14 cellular contexts compared by ENCODE assay signal in the genomic region with DNA sequence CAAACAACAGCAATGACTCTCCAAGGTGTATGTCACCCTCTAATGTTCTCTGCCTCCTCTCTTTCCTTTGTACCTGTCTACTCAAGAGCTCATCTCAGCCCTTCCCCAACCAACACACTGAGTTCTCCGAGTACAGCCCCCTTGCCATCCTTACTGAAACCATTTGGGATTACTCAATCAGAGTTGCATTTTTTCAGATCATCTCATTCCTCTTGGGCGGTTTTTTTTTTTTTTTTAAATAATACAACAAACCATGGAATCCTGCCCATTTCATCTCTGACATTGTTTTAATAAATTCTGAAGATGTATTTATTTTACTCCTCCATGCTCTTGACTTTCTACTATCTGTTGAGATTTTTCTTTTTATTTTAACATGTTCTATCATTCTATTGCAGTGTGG. TPM values are rescaled to one million over a fixed set of nuclear protein-coding genes. Genes with fewer than 3 reads are reported as not detected.
DNase-seq lines count a peak whose midpoint lies in the region; ATAC-seq, FAIRE-seq and TF ChIP-seq lines count a peak whose summit lies in the region.
"Had no signal": no experiment of that assay in that cellular context is flagged by ENCODE, and none has a peak within 500 bp of the region (broad histone marks: within the 10 kb centered on the region; RNA-seq: fewer than 3 reads in every experiment).

No MANE protein-coding gene starts in this region.

- peaks cover 3% of the 10 kb centered on the region for H3K27me3 Mint-ChIP-seq in endothelial cell (ENCODE audit: unreplicated experiment)
- H3K27me3 Mint-ChIP-seq: CD4-positive, alpha-beta memory T cell had no signal

- POLR2A ChIA-PET in K562 (lab: Yijun Ruan, JAX) = interaction anchor here (0.7 to 1.4 kb wide), 3 partner anchors 8 to 101 kb away, joined by 3 read pairs; no protein-coding TSS in a partner anchor

- no TSS peak for BruUV-seq in K562 (replicated peaks; lab: Mats Ljungman, UMichigan)

- no peaks in the 10 kb centered on the region for H3K9me3 Mint-ChIP-seq in endothelial cell (ENCODE audit: unreplicated experiment)
- H3K9me3 Mint-ChIP-seq: CD4-positive, alpha-beta memory T cell had no signal

- H3K27me3 ChIP-seq in K562 (ENCODE audit: control insufficient read depth in 2 of 2, insufficient read depth in 2 of 2, low read length in 2 of 2) = no peaks in the 10 kb centered on the region
- H3K27me3 ChIP-seq in thyroid gland = no peaks in the 10 kb centered on the region

- peaks cover 9% of the 10 kb centered on the region for H3K4me1 Mint-ChIP-seq in endothelial cell (ENCODE audit: unreplicated experiment)

- intact Hi-C loops in K562 (cut with micrococcal nuclease) (loop anchor here (10.0 kb wide), 1 partner anchor 249 kb away; no protein-coding TSS in a partner anchor), thyroid gland (cut with DNase I) (no loop called here)

- no peak overlapping the region for H3K27ac Mint-ChIP-seq in endothelial cell (ENCODE audit: unreplicated experiment)
- H3K27ac Mint-ChIP-seq: B cell had no signal

- peaks cover 5% of the 10 kb centered on the region for H3K9me1 ChIP-seq in K562 (ENCODE audit: control insufficient read depth, insufficient read depth, low read length)

- H3K27ac ChIP-seq in K562 (ENCODE audit: extremely low read depth, low read depth, low read length) (no peak overlapping the region), thyroid gland (peak overlapping the region in 2 of 3 donors; percentile 24 to 91)
- H3K27ac ChIP-seq: HL-60 had no signal

- H3K4me2 ChIP-seq in K562 (ENCODE audit: insufficient read depth, low read length) = no peak overlapping the region

- no peak overlapping the region for H3K4me3 ChIP-seq in K562
- H3K4me3 ChIP-seq in thyroid gland (replicated peaks in 1 of 3) = no peak overlapping the region

- no peak overlapping the region for H3K4me3 Mint-ChIP-seq in endothelial cell (ENCODE audit: unreplicated experiment)
- H3K4me3 Mint-ChIP-seq: B cell; CD4-positive, alpha-beta memory T cell had no signal

- TF ChIP-seq CTCF in K562 (IDR thresholded peaks at IDR 0.05 in 2 of 3, conservative IDR thresholded peaks at IDR 0.05 in 1 of 3; ENCODE audit: insufficient read depth in 2 of 3, low read depth in 1 of 3, low read length in 3 of 3) = no peak
- no peak for TF ChIP-seq CTCF in thyroid gland (IDR thresholded peaks at IDR 0.05)
- TF ChIP-seq CTCF in endothelial cell (IDR thresholded peaks at IDR 0.05; ENCODE audit: unreplicated experiment) = no peak

- H3K36me3 ChIP-seq in K562 (ENCODE audit: control insufficient read depth, insufficient read depth, low read length) (no peaks in the 10 kb centered on the region), thyroid gland (no peaks in the 10 kb centered on the region)

- H4K20me1 ChIP-seq in K562 (replicated peaks; ENCODE audit: control insufficient read depth, insufficient read depth, low read length) = no peaks in the 10 kb centered on the region

- TF ChIP-seq EP300 in K562 (IDR thresholded peaks at IDR 0.05; ENCODE audit: low read length) = no peak

- H3K9ac ChIP-seq in K562 (ENCODE audit: insufficient read depth in 1 of 2, low read depth in 2 of 2, low read length in 2 of 2) = no peak overlapping the region

- H2AFZ ChIP-seq in K562 (ENCODE audit: low read depth, low read length) = peak overlapping the region; percentile 6; the same call in 1 of the 2 replicates

- H3K9me3 ChIP-seq in K562 (replicated peaks; ENCODE audit: control insufficient read depth, insufficient read depth, low read depth, low read length) = no peaks in the 10 kb centered on the region
- H3K9me3 ChIP-seq in thyroid gland = no peaks in the 10 kb centered on the region

- in situ Hi-C loops in K562 (cut with MboI) = loop anchor here (5.0 kb wide), 1 partner anchor 349 kb away; no protein-coding TSS in a partner anchor

- H3K4me1 ChIP-seq in K562 (replicated peaks in 1 of 2; ENCODE audit: control insufficient read depth in 2 of 2, insufficient read depth in 2 of 2, low read length in 2 of 2) = peaks cover 9 to 10% of the 10 kb centered on the region in 2 experiments; a peak in 4 of 5 replicates
- H3K4me1 ChIP-seq in thyroid gland = peaks cover 6 to 21% of the 10 kb centered on the region in 2 donors

- TF ChIP-seq RAD21 in K562 (CRISPR knock-in tag; conservative IDR thresholded peaks at IDR 0.05 in 1 of 2, IDR thresholded peaks at IDR 0.05 in 1 of 2) = no peak

- H3K36me3 Mint-ChIP-seq in endothelial cell (ENCODE audit: low read depth, unreplicated experiment) = no peaks in the 10 kb centered on the region

- H3K79me2 ChIP-seq in K562 (ENCODE audit: control insufficient read depth, insufficient read depth, low read length) = peaks cover 8% of the 10 kb centered on the region

- CTCF ChIA-PET in K562 (lab: Yijun Ruan, JAX; ENCODE audit: low intra/inter-chr PET ratio) = interaction anchor here (1.3 kb wide), 1 partner anchor 102 kb away, joined by 4 read pairs; no protein-coding TSS in a partner anchor

- no peak for ATAC-seq in K562

- peak; percentile 67 for DNase-seq in GM03348 (ENCODE audit: low spot score)
- DNase-seq in K562 (ENCODE audit: extremely low read depth in 1 of 4, low spot score in 3 of 4) = no peak
- peak; percentile 31 for DNase-seq in hepatic stellate cell (ENCODE audit: low spot score)
- DNase-seq in thyroid gland = no peak
- no peak for DNase-seq in OCI-M2 (lab: John Stamatoyannopoulos, UW; ENCODE audit: unreplicated experiment)
- DNase-seq in endothelial cell (ENCODE audit: low spot score) = no peak
- DNase-seq in amygdala (lab: John Stamatoyannopoulos, UW) = no peak
- DNase-seq: C1 segment of cervical spinal cord; CD4-positive, alpha-beta memory T cell; DMS79; KBM-7 had no signal

- WGBS in K562 (ENCODE audit: insufficient coverage, low coverage, missing lambda C conversion rate) = 28% methylated on average over 2 of the region's 2 CpGs
- WGBS in thyroid gland, 2 donors = 89 to 93% methylated on average over 2 of the region's 2 CpGs

- TF ChIP-seq POLR2A in K562 (conservative IDR thresholded peaks at IDR 0.05) = no peak
- no peak for TF ChIP-seq POLR2A in thyroid gland (IDR thresholded peaks at IDR 0.05)

- no peak for FAIRE-seq in K562 (lab: Jason Lieb, UNC)
- FAIRE-seq: GM12891 had no signal

TF ChIP-seq in K562, 482 proteins besides CTCF, POLR2A, EP300 and RAD21 (continues in another document):
- no peak for TF ChIP-seq RBM39 (optimal IDR thresholded peaks at IDR 0.05; ENCODE audit: low read depth, low read length)
- no peak for TF ChIP-seq PRPF4 (IDR thresholded peaks at IDR 0.05; ENCODE audit: insufficient read depth, low read depth, low read length, poor library complexity, severe bottlenecking)
- no peak for TF ChIP-seq ETV5 (CRISPR knock-in tag; IDR thresholded peaks at IDR 0.05; ENCODE audit: low read depth)
- TF ChIP-seq ZNF143 (CRISPR knock-in tag; IDR thresholded peaks at IDR 0.05) = no peak
- TF ChIP-seq CREB3 (tag; conservative IDR thresholded peaks at IDR 0.05; ENCODE audit: low read depth) = no peak
- no peak for TF ChIP-seq NRF1 (conservative IDR thresholded peaks at IDR 0.05 in 1 of 2, IDR thresholded peaks at IDR 0.05 in 1 of 2)
- no peak for TF ChIP-seq GATA2 (CRISPR knock-in tag; IDR thresholded peaks at IDR 0.05)
- TF ChIP-seq, protein P1, sequence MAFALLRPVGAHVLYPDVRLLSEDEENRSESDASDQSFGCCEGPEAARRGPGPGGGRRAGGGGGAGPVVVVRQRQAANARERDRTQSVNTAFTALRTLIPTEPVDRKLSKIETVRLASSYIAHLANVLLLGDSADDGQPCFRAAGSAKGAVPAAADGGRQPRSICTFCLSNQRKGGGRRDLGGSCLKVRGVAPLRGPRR (CRISPR knock-in tag; IDR thresholded peaks at IDR 0.05) = no peak
- no peak for TF ChIP-seq ZSCAN29 (IDR thresholded peaks at IDR 0.05)
- no peak for TF ChIP-seq SREBF1 (IDR thresholded peaks at IDR 0.05; ENCODE audit: borderline replicate concordance, low read depth, low read length)
- no peak for TF ChIP-seq CC2D1A (IDR thresholded peaks at IDR 0.05)

RNA-seq across cellular contexts. Expression of gene CREB3L2, which starts 4.2 kb away (rescaled TPM):
- 58.2 and 65.5 TPM in 2 replicates for total RNA-seq in K562 (2011; cell fraction: chromatin; rRNA removed; ENCODE audit: low replicate concordance)
- 39.9 and 41.2 TPM in 2 replicates for total RNA-seq in K562 (2011; cell fraction: nucleolus; rRNA removed)
- 52.9 and 82.7 TPM in 2 replicates for total RNA-seq in K562 (2011; cell fraction: nucleoplasm; rRNA removed)
- 10.2 and 19.6 TPM in 2 replicates for total RNA-seq in K562 (2014; rRNA removed)
- 13.8 and 15.2 TPM in 2 replicates for total RNA-seq in K562 (2014; rRNA removed; fragmentation: Illumina TruSeq; extraction: Trizol)
- 16.0 and 17.5 TPM in 2 replicates for total RNA-seq in K562 (2015; rRNA removed; fragmentation: Illumina TruSeq; extraction: Trizol)
- 44.7 and 45.6 TPM in 2 replicates for total RNA-seq in K562 (2021)
- polyA plus RNA-seq in K562 (2011; rRNA removed) = 17.1 and 37.9 TPM in 2 replicates
- 15.4 and 27.7 TPM in 2 replicates for polyA plus RNA-seq in K562 (2011; cell fraction: cytosol; rRNA removed)
- polyA plus RNA-seq in K562 (2011; cell fraction: nucleus; rRNA removed) = 24.4 and 31.2 TPM in 2 replicates
- polyA plus RNA-seq in K562 (2012) = 20.5 and 29.6 TPM in 2 replicates
- 26.9 and 27.4 TPM in 2 replicates for polyA plus RNA-seq in K562 (2014; fragmentation: Illumina TruSeq; extraction: Trizol)
- 1 to 10 TPM; 7.1 to 8.8 TPM for polyA plus RNA-seq in K562 (2014; fragmentation: Nextera tagmentation; extraction: Ambion mirVana)
- polyA plus RNA-seq in K562 (2014; rRNA removed) = 15.8 and 18.7 TPM in 2 replicates
- 30.2 and 46.2 TPM in 2 replicates for polyA minus RNA-seq in K562 (2011; rRNA and poly(A)+ RNA removed)
- polyA minus RNA-seq in K562 (2011; cell fraction: cytosol; rRNA and poly(A)+ RNA removed) = 19.4 and 34.7 TPM in 2 replicates
- 24.1 and 55.8 TPM in 2 replicates for polyA minus RNA-seq in K562 (2011; cell fraction: nucleus; rRNA and poly(A)+ RNA removed)
- 100 to 1,000 TPM in 2 of 4 donors, 10 to 100 TPM in 2; 86.1 to 143 (median 103) TPM for total RNA-seq in thyroid gland
- total RNA-seq in endothelial cell (ENCODE audit: unreplicated experiment) = 50.6 TPM

Comparison
In these comparisons a context has a peak if more than half of its experiments do, and no peak if none do; other contexts are left out.
1. DNase-seq: peak in GM03348 (single experiment) and hepatic stellate cell (single experiment); none in K562 (0 of 4), thyroid gland (0 of 2), OCI-M2 (single experiment), endothelial cell (single experiment) and amygdala (0 of 56).